30 cellular contexts compared by ENCODE assay signal in genomic region chr21:34932233-34932632, GRCh38.
DNase-seq lines count a peak whose midpoint lies in the region; ATAC-seq lines count a peak whose summit lies in the region.
"Had no signal": no experiment of that assay in that cellular context is flagged by ENCODE, and none has a peak within 500 bp of the region (broad histone marks: within the 10 kb centered on the region; RNA-seq: fewer than 3 reads in every experiment).

No MANE protein-coding gene starts in this region.

- ATAC-seq in stimulated activated naive CD8-positive, alpha-beta T cell treated with anti-CD3 and anti-CD28 coated beads, Interleukin-15, Interleukin-2, amounts not matched to agents 100 U/mL and 50 U/mL, for 24 hours, result no peak
- no peak for ATAC-seq in GM19452 (IDR thresholded peaks at IDR 0.05; ENCODE audit: unreplicated experiment)
- ATAC-seq: activated CD4-positive, CD25-positive, alpha-beta regulatory T cell treated with anti-CD3 and anti-CD28 coated beads, Interleukin-2, amount 50 U/mL, for 24 hours; esophagus mucosa; HepG2; lower lobe of right lung; mucosa of descending colon had no signal

- no peaks in the 10 kb centered on the region for H3K27me3 ChIP-seq in effector memory CD4-positive, alpha-beta T cell (replicated peaks; ENCODE audit: control insufficient read depth, insufficient read depth, low read length, poor library complexity, severe bottlenecking)
- H3K27me3 ChIP-seq: ascending aorta, right atrium auricular region, suprapubic skin had no signal

- peaks cover 3% of the 10 kb centered on the region for H3K36me3 Mint-ChIP-seq in stimulated activated naive CD8-positive, alpha-beta T cell treated with anti-CD3 and anti-CD28 coated beads, Interleukin-15, Interleukin-2, amounts not matched to agents 100 ng/mL and 50 ng/mL, for 24 hours (ENCODE audit: low read depth)
- peaks cover 26% of the 10 kb centered on the region for H3K36me3 Mint-ChIP-seq in T-helper 2 cell treated with Interferon-gamma antibody and Interleukin-4, amounts not matched to agents 5 μg/mL and 100 μg/mL, for 36 hours (ENCODE audit: low read depth)

- H3K4me1 ChIP-seq in effector memory CD4-positive, alpha-beta T cell (ENCODE audit: control insufficient read depth, insufficient read depth, low read length, poor library complexity, severe bottlenecking), result peaks cover 52% of the 10 kb centered on the region
- H3K4me1 ChIP-seq: ascending aorta had no signal

- no peak for DNase-seq in stimulated activated naive CD8-positive, alpha-beta T cell treated with anti-CD3 and anti-CD28 coated beads, Interleukin-15, Interleukin-2, amounts not matched to agents 100 U/mL and 50 U/mL, for 24 hours
- no peak for DNase-seq in T-helper 2 cell treated with Interferon-gamma antibody and Interleukin-4, amounts not matched to agents 5 μg/mL and 100 μg/mL, for 36 hours (ENCODE audit: low spot score)
- no peak for DNase-seq in effector memory CD4-positive, alpha-beta T cell
- DNase-seq in DMS79 (lab: John Stamatoyannopoulos, UW), result no peak
- DNase-seq in stimulated activated CD4-positive, alpha-beta T cell treated with anti-CD3 and anti-CD28 coated beads, Interleukin-1b, Interleukin-23, amount 100 ng/mL, for 48 hours, result no peak
- DNase-seq: activated gamma-delta T cell; C1 segment of cervical spinal cord; DMS 273 treated with DMSO at 0.1 percent for 48 hours; endodermal cell; foreskin fibroblast; head of caudate nucleus; kidney glomerular epithelial cell; lower lobe of right lung; mucosa of descending colon; NCI-H446 treated with DMSO at 0.1 percent for 48 hours; NCI-H82; stimulated activated CD4-positive, alpha-beta T cell treated with anti-CD3 and anti-CD28 coated beads, Interleukin-2, amount 100 ng/mL, for 24 hours; T-helper 1 cell had no signal

- H3K4me3 ChIP-seq in effector memory CD4-positive, alpha-beta T cell (ENCODE audit: insufficient read depth, low read depth, low read length, poor library complexity, severe bottlenecking), result no peak overlapping the region
- H3K4me3 ChIP-seq: ascending aorta, cardiac muscle cell, coronary artery, lower lobe of right lung, mucosa of descending colon, right atrium auricular region, smooth muscle cell, suprapubic skin had no signal

- H3K27me3 Mint-ChIP-seq in stimulated activated naive CD8-positive, alpha-beta T cell treated with anti-CD3 and anti-CD28 coated beads, Interleukin-15, Interleukin-2, amounts not matched to agents 100 ng/mL and 50 ng/mL, for 24 hours, result no peaks in the 10 kb centered on the region
- H3K27me3 Mint-ChIP-seq in T-helper 2 cell treated with Interferon-gamma antibody and Interleukin-4, amounts not matched to agents 5 μg/mL and 100 μg/mL, for 36 hours (ENCODE audit: low read depth), result no peaks in the 10 kb centered on the region

- H3K27ac Mint-ChIP-seq in stimulated activated naive CD8-positive, alpha-beta T cell treated with anti-CD3 and anti-CD28 coated beads, Interleukin-15, Interleukin-2, amounts not matched to agents 100 ng/mL and 50 ng/mL, for 24 hours, result peak overlapping the region; percentile 90
- peak overlapping the region; percentile 97 for H3K27ac Mint-ChIP-seq in T-helper 2 cell treated with Interferon-gamma antibody and Interleukin-4, amounts not matched to agents 5 μg/mL and 100 μg/mL, for 36 hours
- H3K27ac Mint-ChIP-seq: endodermal cell had no signal

- H3K9me3 ChIP-seq in effector memory CD4-positive, alpha-beta T cell (ENCODE audit: control insufficient read depth, low read length), result no peaks in the 10 kb centered on the region
- H3K9me3 ChIP-seq: ascending aorta, lower lobe of right lung, mucosa of descending colon, right atrium auricular region, suprapubic skin had no signal

- no peaks in the 10 kb centered on the region for H3K36me3 ChIP-seq in effector memory CD4-positive, alpha-beta T cell (ENCODE audit: control insufficient read depth, insufficient read depth, low read length)
- H3K36me3 ChIP-seq: ascending aorta, cardiac muscle cell, lower lobe of right lung, right atrium auricular region, suprapubic skin had no signal

- peak overlapping the region; percentile 80 for H3K27ac ChIP-seq in effector memory CD4-positive, alpha-beta T cell (ENCODE audit: insufficient read depth, low read length, poor library complexity, severe bottlenecking)
- H3K27ac ChIP-seq: ascending aorta, cardiac muscle cell, coronary artery, lower lobe of right lung, right atrium auricular region, suprapubic skin had no signal

- H3K9me3 Mint-ChIP-seq in stimulated activated naive CD8-positive, alpha-beta T cell treated with anti-CD3 and anti-CD28 coated beads, Interleukin-15, Interleukin-2, amounts not matched to agents 100 ng/mL and 50 ng/mL, for 24 hours, result no peaks in the 10 kb centered on the region
- no peaks in the 10 kb centered on the region for H3K9me3 Mint-ChIP-seq in T-helper 2 cell treated with Interferon-gamma antibody and Interleukin-4, amounts not matched to agents 5 μg/mL and 100 μg/mL, for 36 hours
- H3K9me3 Mint-ChIP-seq: endodermal cell had no signal

- H3K4me3 Mint-ChIP-seq in stimulated activated naive CD8-positive, alpha-beta T cell treated with anti-CD3 and anti-CD28 coated beads, Interleukin-15, Interleukin-2, amounts not matched to agents 100 ng/mL and 50 ng/mL, for 24 hours, result peak overlapping the region; percentile 73
- H3K4me3 Mint-ChIP-seq in T-helper 2 cell treated with Interferon-gamma antibody and Interleukin-4, amounts not matched to agents 5 μg/mL and 100 μg/mL, for 36 hours, result peak overlapping the region; percentile 76
- H3K4me3 Mint-ChIP-seq: endodermal cell, neural crest cell had no signal

- H3K4me1 Mint-ChIP-seq in stimulated activated naive CD8-positive, alpha-beta T cell treated with anti-CD3 and anti-CD28 coated beads, Interleukin-15, Interleukin-2, amounts not matched to agents 100 ng/mL and 50 ng/mL, for 24 hours (ENCODE audit: low read depth), result peaks cover 91% of the 10 kb centered on the region
- H3K4me1 Mint-ChIP-seq in T-helper 2 cell treated with Interferon-gamma antibody and Interleukin-4, amounts not matched to agents 5 μg/mL and 100 μg/mL, for 36 hours (ENCODE audit: low read depth), result peaks cover 77% of the 10 kb centered on the region
